ENCODE assay signal across 9 cellular contexts in the genomic region with DNA sequence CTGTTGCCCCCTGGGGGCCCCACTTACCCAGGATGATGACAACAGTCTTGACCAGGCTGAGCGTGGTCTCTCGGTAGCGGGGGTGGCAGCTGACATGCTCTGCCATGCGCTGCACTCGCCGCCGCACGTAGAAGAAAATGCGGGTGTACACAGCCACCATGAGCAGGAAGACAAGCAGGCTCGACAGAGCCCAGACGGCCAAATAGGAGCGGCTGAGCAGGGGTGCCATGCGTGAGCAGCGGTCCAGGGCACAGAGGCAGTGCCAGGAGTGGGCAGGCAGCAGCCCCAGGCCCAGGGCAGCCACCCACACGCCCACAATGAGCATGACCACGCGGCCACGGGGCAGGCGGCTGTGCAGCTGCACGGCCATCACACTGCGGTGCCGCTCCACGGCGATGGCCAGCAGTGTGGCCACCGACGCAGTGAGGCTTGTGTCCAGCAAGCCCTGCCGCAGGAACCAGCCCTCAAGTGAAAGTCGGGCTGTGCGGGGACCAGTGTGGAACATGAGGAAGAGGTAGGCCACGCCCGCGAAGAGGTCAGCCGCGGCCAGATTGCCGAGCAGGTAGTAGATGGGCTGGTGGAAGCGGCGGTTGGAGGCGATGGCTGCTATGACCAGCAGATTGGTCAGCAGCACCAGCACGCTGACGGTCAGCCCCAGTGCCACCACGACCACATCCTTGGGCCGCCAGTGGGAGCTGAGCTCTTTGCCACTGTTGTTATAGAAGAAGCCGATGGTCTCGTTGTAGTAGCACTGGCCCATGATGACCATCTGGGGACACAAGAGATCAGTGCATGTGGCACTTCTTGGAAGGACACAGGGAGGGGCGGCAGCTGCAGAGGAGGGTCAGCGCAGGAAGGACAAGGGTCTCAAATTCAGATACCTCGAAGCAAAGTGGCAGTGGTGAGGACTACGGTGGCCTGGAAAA. TPM values are rescaled to one million over a fixed set of nuclear protein-coding genes. Genes with fewer than 3 reads are reported as not detected.
DNase-seq lines count a peak whose midpoint lies in the region; ATAC-seq and TF ChIP-seq lines count a peak whose summit lies in the region.
"Had no signal": no experiment of that assay in that cellular context is flagged by ENCODE, and none has a peak within 500 bp of the region (broad histone marks: within the 10 kb centered on the region; RNA-seq: fewer than 3 reads in every experiment).

No MANE protein-coding gene starts in this region.

- H3K4me2 ChIP-seq in GM23338: peak overlapping the region; percentile 92

- no peak for TF ChIP-seq CTCF in GM23338 (conservative IDR thresholded peaks at IDR 0.05; ENCODE audit: low read depth in 2 of 2)
- TF ChIP-seq CTCF in glutamatergic neuron (IDR thresholded peaks at IDR 0.05; ENCODE audit: partially characterized antibody, unreplicated experiment): no peak

- H3K9me3 Mint-ChIP-seq in GM23338 (no peaks in the 10 kb centered on the region; the same call in 2 of the 3 replicates), glutamatergic neuron (ENCODE audit: unreplicated experiment) (peaks cover 21% of the 10 kb centered on the region)
- no peaks in the 10 kb centered on the region for H3K9me3 Mint-ChIP-seq in T-helper 1 cell treated with Interleukin-12 subunit alpha and Interleukin-12 subunit beta and Interleukin-4 antibody, amounts not matched to agents 30 μg/mL and 1 μg/mL, for 36 hours
- H3K9me3 Mint-ChIP-seq in stimulated activated effector memory CD8-positive, alpha-beta T cell treated with anti-CD3 and anti-CD28 coated beads, Interleukin-12 subunit alpha, Interleukin-12 subunit beta, amount 100 ng/mL, for 72 hours: no peaks in the 10 kb centered on the region

- H3K9me2 ChIP-seq in GM23338 (ENCODE audit: insufficient read depth): no peaks in the 10 kb centered on the region

- peaks cover 19% of the 10 kb centered on the region for H3K27me3 Mint-ChIP-seq in GM23338 (ENCODE audit: insufficient read depth, low read depth, poor library complexity)
- no peaks in the 10 kb centered on the region for H3K27me3 Mint-ChIP-seq in T-helper 1 cell treated with Interleukin-12 subunit alpha and Interleukin-12 subunit beta and Interleukin-4 antibody, amounts not matched to agents 30 μg/mL and 1 μg/mL, for 36 hours (ENCODE audit: low read depth)
- H3K27me3 Mint-ChIP-seq in glutamatergic neuron (ENCODE audit: unreplicated experiment): peaks cover 16% of the 10 kb centered on the region

- no peak overlapping the region; the same call in 1 of the 2 replicates for H3K27ac Mint-ChIP-seq in GM23338
- peak overlapping the region; percentile 96 for H3K27ac Mint-ChIP-seq in T-helper 1 cell treated with Interleukin-12 subunit alpha and Interleukin-12 subunit beta and Interleukin-4 antibody, amounts not matched to agents 30 μg/mL and 1 μg/mL, for 36 hours
- peak overlapping the region; percentile 100 for H3K27ac Mint-ChIP-seq in glutamatergic neuron (ENCODE audit: unreplicated experiment)
- H3K27ac Mint-ChIP-seq in stimulated activated effector memory CD8-positive, alpha-beta T cell treated with anti-CD3 and anti-CD28 coated beads, Interleukin-12 subunit alpha, Interleukin-12 subunit beta, amount 100 ng/mL, for 72 hours: peak overlapping the region; percentile 92

- DNase-seq in GM23338 (ENCODE audit: low spot score) (no peak), glutamatergic neuron (no peak), foreskin melanocyte (no peak)
- no peak for DNase-seq in stimulated activated effector memory CD8-positive, alpha-beta T cell treated with anti-CD3 and anti-CD28 coated beads, Interleukin-12 subunit alpha, Interleukin-12 subunit beta, amount 100 ng/mL, for 72 hours (ENCODE audit: low spot score in 2 of 2)
- DNase-seq: GOT3, hippocampal formation had no signal

- peaks cover 17% of the 10 kb centered on the region for H3K4me1 Mint-ChIP-seq in GM23338
- H3K4me1 Mint-ChIP-seq in T-helper 1 cell treated with Interleukin-12 subunit alpha and Interleukin-12 subunit beta and Interleukin-4 antibody, amounts not matched to agents 30 μg/mL and 1 μg/mL, for 36 hours (ENCODE audit: low read depth): peaks cover 15% of the 10 kb centered on the region
- peaks cover 23% of the 10 kb centered on the region for H3K4me1 Mint-ChIP-seq in glutamatergic neuron (ENCODE audit: low read depth, unreplicated experiment)
- peaks cover 33% of the 10 kb centered on the region for H3K4me1 Mint-ChIP-seq in stimulated activated effector memory CD8-positive, alpha-beta T cell treated with anti-CD3 and anti-CD28 coated beads, Interleukin-12 subunit alpha, Interleukin-12 subunit beta, amount 100 ng/mL, for 72 hours

- 0 out of 2 replicates have a peak, but pooled peaks cover 4% of the 10 kb centered on the region for H4K20me1 ChIP-seq in GM23338 (replicated peaks; ENCODE audit: insufficient read depth)

- H3K36me3 Mint-ChIP-seq in GM23338 (ENCODE audit: low read depth) (peaks cover 33% of the 10 kb centered on the region), glutamatergic neuron (ENCODE audit: unreplicated experiment) (no peaks in the 10 kb centered on the region)
- peaks cover 28% of the 10 kb centered on the region for H3K36me3 Mint-ChIP-seq in T-helper 1 cell treated with Interleukin-12 subunit alpha and Interleukin-12 subunit beta and Interleukin-4 antibody, amounts not matched to agents 30 μg/mL and 1 μg/mL, for 36 hours (ENCODE audit: low read depth)
- H3K36me3 Mint-ChIP-seq in stimulated activated effector memory CD8-positive, alpha-beta T cell treated with anti-CD3 and anti-CD28 coated beads, Interleukin-12 subunit alpha, Interleukin-12 subunit beta, amount 100 ng/mL, for 72 hours: peaks cover 99% of the 10 kb centered on the region

- no peak for ATAC-seq in GM23338
- ATAC-seq in stimulated activated effector memory CD8-positive, alpha-beta T cell treated with anti-CD3 and anti-CD28 coated beads, Interleukin-12 subunit alpha, Interleukin-12 subunit beta, amount 100 ng/mL, for 72 hours: no peak
- ATAC-seq in GM19395 (IDR thresholded peaks at IDR 0.05; ENCODE audit: unreplicated experiment): no peak
- ATAC-seq in GM21529 (IDR thresholded peaks at IDR 0.05; ENCODE audit: unreplicated experiment): no peak

- H3F3A ChIP-seq in GM23338 (replicated peaks; ENCODE audit: low read depth): 0 out of 2 replicates have a peak, but pooled peaks cover 4% of the 10 kb centered on the region

- H3K27me3 ChIP-seq in GM23338 (ENCODE audit: insufficient read depth): no peaks in the 10 kb centered on the region

- H3K4me3 ChIP-seq in GM23338: peak overlapping the region; percentile 82

- 0 out of 2 replicates have a peak, but pooled peaks cover 4% of the 10 kb centered on the region for H3K36me3 ChIP-seq in GM23338 (ENCODE audit: insufficient read depth)

- 0 out of 2 replicates have a peak overlapping the region, but pooled peaks have one; percentile 63 for H3K27ac ChIP-seq in GM23338 (ENCODE audit: low read depth)

- peaks cover 21% of the 10 kb centered on the region for H3K79me2 ChIP-seq in GM23338 (replicated peaks; ENCODE audit: insufficient read depth)

- peaks cover 3% of the 10 kb centered on the region for H3K4me1 ChIP-seq in GM23338 (ENCODE audit: insufficient read depth)

- H2AFZ ChIP-seq in GM23338: no peak overlapping the region

- H3K4me3 Mint-ChIP-seq in GM23338 (peak overlapping the region; percentile 89), glutamatergic neuron (ENCODE audit: unreplicated experiment) (peak overlapping the region; percentile 93)
- peak overlapping the region; percentile 97 for H3K4me3 Mint-ChIP-seq in T-helper 1 cell treated with Interleukin-12 subunit alpha and Interleukin-12 subunit beta and Interleukin-4 antibody, amounts not matched to agents 30 μg/mL and 1 μg/mL, for 36 hours
- peak overlapping the region; percentile 89 for H3K4me3 Mint-ChIP-seq in stimulated activated effector memory CD8-positive, alpha-beta T cell treated with anti-CD3 and anti-CD28 coated beads, Interleukin-12 subunit alpha, Interleukin-12 subunit beta, amount 100 ng/mL, for 72 hours

RNA-seq across cellular contexts. Expression of gene LPAR2, which starts 1.2 kb away (rescaled TPM):
- 49.5 and 63.1 TPM in 2 replicates for total RNA-seq in GM23338 (2014; rRNA removed; shearing (Covaris generic))
- 35.8 and 39.4 TPM in 2 replicates for polyA plus RNA-seq in GM23338 (2016; fragmentation: Nextera tagmentation; extraction: Ambion mirVana)
- 364 TPM for total RNA-seq in glutamatergic neuron (ENCODE audit: unreplicated experiment)

RNA-seq across cellular contexts. Expression of gene PBX4, which starts 8.3 kb away (rescaled TPM):
- total RNA-seq in GM23338 (2014; rRNA removed; shearing (Covaris generic)): 1.5 and 2.6 TPM in 2 replicates
- 4.1 and 5.3 TPM in 2 replicates for polyA plus RNA-seq in GM23338 (2016; fragmentation: Nextera tagmentation; extraction: Ambion mirVana)
- 56.1 TPM for total RNA-seq in glutamatergic neuron (ENCODE audit: unreplicated experiment)

RNA-seq across cellular contexts. Expression of gene GMIP, which starts 16.7 kb away (rescaled TPM):
- total RNA-seq in GM23338 (2014; rRNA removed; shearing (Covaris generic)): 19.8 and 22.1 TPM in 2 replicates
- polyA plus RNA-seq in GM23338 (2016; fragmentation: Nextera tagmentation; extraction: Ambion mirVana): 5.1 and 6.2 TPM in 2 replicates
- total RNA-seq in glutamatergic neuron (ENCODE audit: unreplicated experiment): 204 TPM

RNA-seq across cellular contexts. Expression of gene ATP13A1, which starts 36.7 kb away (rescaled TPM):
- 109 and 307 TPM in 2 replicates for total RNA-seq in GM23338 (2014; rRNA removed; shearing (Covaris generic))
- polyA plus RNA-seq in GM23338 (2016; fragmentation: Nextera tagmentation; extraction: Ambion mirVana): 38.1 and 41.5 TPM in 2 replicates
- total RNA-seq in glutamatergic neuron (ENCODE audit: unreplicated experiment): 92.7 TPM

RNA-seq across cellular contexts. Expression of gene ZNF101, which starts 41.9 kb away (rescaled TPM):
- 46.4 and 51.0 TPM in 2 replicates for total RNA-seq in GM23338 (2014; rRNA removed; shearing (Covaris generic))
- polyA plus RNA-seq in GM23338 (2016; fragmentation: Nextera tagmentation; extraction: Ambion mirVana): 47.9 and 52.9 TPM in 2 replicates
- total RNA-seq in glutamatergic neuron (ENCODE audit: unreplicated experiment): 8.0 TPM

Comparison
In these comparisons a context has a peak if more than half of its experiments do, and no peak if none do; other contexts are left out.
1. RNA of gene PBX4, which starts 8.3 kb away (total RNA-seq): 56.1 TPM in glutamatergic neuron (single experiment); 1.5 to 2.6 TPM in GM23338; every median in the first group is over 10 times any median in the second.
2. Peak in every context shown above with its lines, with median percentiles within 50 percentile points of each other: H3K4me3 Mint-ChIP-seq.